ENCODE assay signal across 3 cellular contexts in genomic region chr6:91565207-91565606, GRCh38.
TF ChIP-seq lines count a peak whose summit lies in the region.

No MANE protein-coding gene starts in this region.

TF ChIP-seq in A549, 52 proteins besides CTCF, POLR2A, EP300 and RAD21:
- TF ChIP-seq E2F6 (IDR thresholded peaks at IDR 0.05; ENCODE audit: borderline replicate concordance, low read depth) (no peak), MAFK (IDR thresholded peaks at IDR 0.05; ENCODE audit: partially characterized antibody) (peak; percentile 81)

TF ChIP-seq in IMR-90, 13 proteins besides CTCF, POLR2A, EP300 and RAD21:
- TF ChIP-seq MXI1 (IDR thresholded peaks at IDR 0.05; ENCODE audit: borderline replicate concordance, low read depth, low read length), result no peak
- peak; percentile 96 for TF ChIP-seq MAFK (IDR thresholded peaks at IDR 0.05; ENCODE audit: low read depth, low read length)

TF ChIP-seq in H1, 55 proteins besides CTCF, POLR2A, EP300 and RAD21:
- TF ChIP-seq CHD1 (IDR thresholded peaks at IDR 0.05; ENCODE audit: low read depth, low read length), result no peak
- TF ChIP-seq MAFK (IDR thresholded peaks at IDR 0.05; ENCODE audit: low read depth, low read length), result peak; percentile 77
- no peak for TF ChIP-seq JUND (IDR thresholded peaks at IDR 0.05; ENCODE audit: low read length)
- no peak for TF ChIP-seq KDM1A (IDR thresholded peaks at IDR 0.05; ENCODE audit: borderline replicate concordance, low read length)
- TF ChIP-seq YY1 (IDR thresholded peaks at IDR 0.05; ENCODE audit: low read depth, low read length), result no peak
- TF ChIP-seq SIN3A (conservative IDR thresholded peaks at IDR 0.05 in 1 of 2, IDR thresholded peaks at IDR 0.05 in 1 of 2; ENCODE audit: low read depth in 1 of 2, low read length in 2 of 2), result no peak
- no peak for TF ChIP-seq MAX (IDR thresholded peaks at IDR 0.05)
- TF ChIP-seq FOSL1 (IDR thresholded peaks at IDR 0.05; ENCODE audit: insufficient read depth, low read depth, low read length), result no peak
TF ChIP-seq in H1: peak in this region for 1.
